Comparison of ENCODE assay signal across 1 cellular context in genomic region chr5:72246239-72246580, GRCh38.
TF ChIP-seq lines count a peak whose summit lies in the region.

No MANE protein-coding gene starts in this region.

TF ChIP-seq in K562, 482 proteins besides CTCF, POLR2A, EP300 and RAD21 (continued from another document and continues in another):
- TF ChIP-seq NKRF (IDR thresholded peaks at IDR 0.05; ENCODE audit: borderline replicate concordance) = no peak
- no peak for TF ChIP-seq ZBTB26 (CRISPR knock-in tag; IDR thresholded peaks at IDR 0.05)
- TF ChIP-seq KLF6 (CRISPR knock-in tag; IDR thresholded peaks at IDR 0.05; ENCODE audit: borderline replicate concordance) = 0 out of 2 replicates have a peak, but pooled peaks have one; percentile 36
- TF ChIP-seq KDM1A (IDR thresholded peaks at IDR 0.05) = 0 out of 4 replicates have a peak, but pooled peaks of 1 of the 2 experiments have one; percentile 13
- TF ChIP-seq CHD1 (IDR thresholded peaks at IDR 0.05; ENCODE audit: low read length) = no peak
- no peak for TF ChIP-seq ZBTB34 (CRISPR knock-in tag; IDR thresholded peaks at IDR 0.05)
- TF ChIP-seq CHD4 (IDR thresholded peaks at IDR 0.05; ENCODE audit: insufficient read depth, insufficient replicate concordance, low read depth, low read length, poor library complexity, severe bottlenecking) = no peak
- peak; percentile 9; the same call in 1 of the 2 replicates for TF ChIP-seq ZNF239 (CRISPR knock-in tag; IDR thresholded peaks at IDR 0.05)
- TF ChIP-seq HMG20A (CRISPR knock-in tag; conservative IDR thresholded peaks at IDR 0.05) = no peak
- no peak for TF ChIP-seq PHB2 (IDR thresholded peaks at IDR 0.05; ENCODE audit: low read depth)
- no peak for TF ChIP-seq TFAM (CRISPR knock-in tag; conservative IDR thresholded peaks at IDR 0.05)
- TF ChIP-seq NFE2 (IDR thresholded peaks at IDR 0.05; ENCODE audit: low read depth) = peak; percentile 31; the same call in 1 of the 2 replicates
- no peak for TF ChIP-seq ZNF212 (CRISPR knock-in tag; IDR thresholded peaks at IDR 0.05)
- TF ChIP-seq CHAMP1 (IDR thresholded peaks at IDR 0.05) = peak; percentile 53; the same call in 1 of the 2 replicates
- no peak for TF ChIP-seq MYBL2 (IDR thresholded peaks at IDR 0.05; ENCODE audit: low read depth)
- no peak for TF ChIP-seq MYBL2 (CRISPR knock-in tag; IDR thresholded peaks at IDR 0.05; ENCODE audit: borderline replicate concordance)
- no peak for TF ChIP-seq ZFPM2 (CRISPR knock-in tag; IDR thresholded peaks at IDR 0.05)
- no peak for TF ChIP-seq ZNF644 (tag; IDR thresholded peaks at IDR 0.05; ENCODE audit: low read depth)
- 0 out of 4 replicates have a peak, but pooled peaks of 1 of the 2 experiments have one; percentile 35 for TF ChIP-seq RCOR1 (IDR thresholded peaks at IDR 0.05; ENCODE audit: borderline replicate concordance in 1 of 2, low read depth in 2 of 2, low read length in 2 of 2)
- no peak for TF ChIP-seq ZNF586 (CRISPR knock-in tag; conservative IDR thresholded peaks at IDR 0.05)
- peak; percentile 93 for TF ChIP-seq SPI1 (IDR thresholded peaks at IDR 0.05; ENCODE audit: borderline replicate concordance, low read depth, low read length)
- no peak for TF ChIP-seq JUN (IDR thresholded peaks at IDR 0.05; ENCODE audit: borderline replicate concordance, low read depth, low read length)
- no peak for TF ChIP-seq JUN (CRISPR knock-in tag; IDR thresholded peaks at IDR 0.05; ENCODE audit: borderline replicate concordance)
- no peak for TF ChIP-seq PBX2 (CRISPR knock-in tag; IDR thresholded peaks at IDR 0.05; ENCODE audit: low read depth)
- peak; percentile 64 for TF ChIP-seq PBX2 (tag; conservative IDR thresholded peaks at IDR 0.05; ENCODE audit: low read depth)
- TF ChIP-seq YY1 (IDR thresholded peaks at IDR 0.05; ENCODE audit: borderline replicate concordance in 1 of 3, control insufficient read depth in 1 of 3, extremely low read depth in 1 of 3, insufficient read depth in 3 of 3, insufficient read length in 1 of 3, insufficient replicate concordance in 2 of 3, low read depth in 1 of 3, low read length in 2 of 3) = peak in 1 of 3 experiments; percentile 29
- TF ChIP-seq HOMEZ (CRISPR knock-in tag; IDR thresholded peaks at IDR 0.05) = no peak
- no peak for TF ChIP-seq NFIX (CRISPR knock-in tag; IDR thresholded peaks at IDR 0.05; ENCODE audit: low read depth)
- no peak for TF ChIP-seq ZNF407 (IDR thresholded peaks at IDR 0.05; ENCODE audit: low read depth)
- TF ChIP-seq HMBOX1 (IDR thresholded peaks at IDR 0.05) = peak; percentile 54; the same call in 1 of the 2 replicates
- no peak for TF ChIP-seq BRF2 (IDR thresholded peaks at IDR 0.05; ENCODE audit: borderline replicate concordance, insufficient read depth, insufficient read length)
- TF ChIP-seq PRPF4 (IDR thresholded peaks at IDR 0.05; ENCODE audit: insufficient read depth, low read depth, low read length, poor library complexity, severe bottlenecking) = no peak
- no peak for TF ChIP-seq FOXM1 (IDR thresholded peaks at IDR 0.05; ENCODE audit: low read depth)
- no peak for TF ChIP-seq FOXM1 (CRISPR knock-in tag; IDR thresholded peaks at IDR 0.05; ENCODE audit: low read depth)
- no peak for TF ChIP-seq NEUROD1 (IDR thresholded peaks at IDR 0.05; ENCODE audit: borderline replicate concordance, low read depth, low read length, partially characterized antibody)
